Comparison of ENCODE assay signal across 1 cellular context in the genomic region with DNA sequence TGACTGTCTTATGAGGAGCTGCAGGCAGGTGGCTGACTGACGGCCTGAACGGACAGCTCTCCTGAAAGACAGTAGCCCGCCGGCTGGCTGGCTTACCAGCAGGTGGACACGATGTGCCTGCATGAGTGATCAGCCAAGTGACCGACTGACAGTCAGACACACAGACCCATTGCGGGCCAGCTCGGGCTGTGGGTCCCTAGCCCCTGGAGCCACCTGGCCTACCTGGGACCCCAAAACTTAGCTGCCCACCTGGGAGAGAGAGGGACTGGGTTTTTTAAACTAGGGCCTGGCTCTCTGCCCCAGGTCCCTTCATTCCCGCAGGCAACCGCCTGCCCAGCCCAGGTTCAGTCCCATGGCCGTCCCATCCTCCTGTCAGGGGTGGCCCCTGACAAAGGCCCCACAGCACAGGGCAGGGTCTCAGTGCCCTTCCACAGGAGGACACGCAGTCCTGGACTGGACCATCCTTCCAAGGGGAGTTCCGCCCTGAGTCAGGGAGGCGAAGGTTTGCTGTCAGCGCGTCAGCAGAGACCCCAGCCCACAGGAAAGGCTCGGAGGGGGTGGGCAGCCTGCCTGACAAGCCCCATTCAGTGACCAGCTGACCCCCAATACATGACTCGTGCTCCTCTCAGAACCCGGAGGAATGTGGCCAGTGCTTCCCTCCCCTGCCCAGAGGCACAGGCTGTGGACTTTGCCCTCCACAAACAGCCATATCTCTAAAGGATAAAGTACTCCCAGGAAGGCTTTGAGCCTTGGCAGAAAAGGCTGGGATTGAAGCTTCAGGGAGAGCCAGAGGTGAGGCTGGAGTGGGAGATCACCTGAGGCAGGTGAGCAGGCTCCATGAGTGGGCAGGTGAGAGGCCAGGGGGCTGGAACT.
A peak's percentile ranks its signal among the peaks of the same experiment; 100 is the strongest.
TF ChIP-seq lines count a peak whose summit lies in the region.

No MANE protein-coding gene starts in this region.

TF ChIP-seq in HepG2, 621 proteins besides CTCF, POLR2A, EP300 and RAD21 (continued from another document and continues in another):
- TF ChIP-seq, protein P1, sequence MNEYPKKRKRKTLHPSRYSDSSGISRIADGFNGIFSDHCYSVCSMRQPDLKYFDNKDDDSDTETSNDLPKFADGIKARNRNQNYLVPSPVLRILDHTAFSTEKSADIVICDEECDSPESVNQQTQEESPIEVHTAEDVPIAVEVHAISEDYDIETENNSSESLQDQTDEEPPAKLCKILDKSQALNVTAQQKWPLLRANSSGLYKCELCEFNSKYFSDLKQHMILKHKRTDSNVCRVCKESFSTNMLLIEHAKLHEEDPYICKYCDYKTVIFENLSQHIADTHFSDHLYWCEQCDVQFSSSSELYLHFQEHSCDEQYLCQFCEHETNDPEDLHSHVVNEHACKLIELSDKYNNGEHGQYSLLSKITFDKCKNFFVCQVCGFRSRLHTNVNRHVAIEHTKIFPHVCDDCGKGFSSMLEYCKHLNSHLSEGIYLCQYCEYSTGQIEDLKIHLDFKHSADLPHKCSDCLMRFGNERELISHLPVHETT (CRISPR knock-in tag; conservative IDR thresholded peaks at IDR 0.05): no peak
- TF ChIP-seq ZNF556 (CRISPR knock-in tag; IDR thresholded peaks at IDR 0.05; ENCODE audit: borderline replicate concordance): no peak
- peak; percentile 85 for TF ChIP-seq MEF2D (CRISPR knock-in tag; IDR thresholded peaks at IDR 0.05)
- TF ChIP-seq, protein P2, sequence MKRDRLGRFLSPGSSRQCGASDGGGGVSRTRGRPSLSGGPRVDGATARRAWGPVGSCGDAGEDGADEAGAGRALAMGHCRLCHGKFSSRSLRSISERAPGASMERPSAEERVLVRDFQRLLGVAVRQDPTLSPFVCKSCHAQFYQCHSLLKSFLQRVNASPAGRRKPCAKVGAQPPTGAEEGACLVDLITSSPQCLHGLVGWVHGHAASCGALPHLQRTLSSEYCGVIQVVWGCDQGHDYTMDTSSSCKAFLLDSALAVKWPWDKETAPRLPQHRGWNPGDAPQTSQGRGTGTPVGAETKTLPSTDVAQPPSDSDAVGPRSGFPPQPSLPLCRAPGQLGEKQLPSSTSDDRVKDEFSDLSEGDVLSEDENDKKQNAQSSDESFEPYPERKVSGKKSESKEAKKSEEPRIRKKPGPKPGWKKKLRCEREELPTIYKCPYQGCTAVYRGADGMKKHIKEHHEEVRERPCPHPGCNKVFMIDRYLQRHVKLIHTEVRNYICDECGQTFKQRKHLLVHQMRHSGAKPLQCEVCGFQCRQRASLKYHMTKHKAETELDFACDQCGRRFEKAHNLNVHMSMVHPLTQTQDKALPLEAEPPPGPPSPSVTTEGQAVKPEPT (CRISPR knock-in tag; IDR thresholded peaks at IDR 0.05; ENCODE audit: low read depth): 0 out of 2 replicates have a peak, but pooled peaks have one; percentile 33
- 0 out of 2 replicates have a peak, but pooled peaks have one; percentile 43 for TF ChIP-seq ZNF589 (CRISPR knock-in tag; conservative IDR thresholded peaks at IDR 0.05)
- TF ChIP-seq FIP1L1 (IDR thresholded peaks at IDR 0.05; ENCODE audit: borderline replicate concordance, insufficient read depth, low read depth, low read length): no peak
- peak; percentile 81 for TF ChIP-seq RXRB (CRISPR knock-in tag; IDR thresholded peaks at IDR 0.05; ENCODE audit: borderline replicate concordance)
- TF ChIP-seq GTF3A (CRISPR knock-in tag; conservative IDR thresholded peaks at IDR 0.05): no peak
- peak; percentile 42; the same call in 1 of the 2 replicates for TF ChIP-seq HMG20A (CRISPR knock-in tag; IDR thresholded peaks at IDR 0.05; ENCODE audit: borderline replicate concordance)
- no peak for TF ChIP-seq MLLT10 (CRISPR knock-in tag; IDR thresholded peaks at IDR 0.05)
- TF ChIP-seq ZNF264 (CRISPR knock-in tag; IDR thresholded peaks at IDR 0.05): no peak
- TF ChIP-seq, protein P3, sequence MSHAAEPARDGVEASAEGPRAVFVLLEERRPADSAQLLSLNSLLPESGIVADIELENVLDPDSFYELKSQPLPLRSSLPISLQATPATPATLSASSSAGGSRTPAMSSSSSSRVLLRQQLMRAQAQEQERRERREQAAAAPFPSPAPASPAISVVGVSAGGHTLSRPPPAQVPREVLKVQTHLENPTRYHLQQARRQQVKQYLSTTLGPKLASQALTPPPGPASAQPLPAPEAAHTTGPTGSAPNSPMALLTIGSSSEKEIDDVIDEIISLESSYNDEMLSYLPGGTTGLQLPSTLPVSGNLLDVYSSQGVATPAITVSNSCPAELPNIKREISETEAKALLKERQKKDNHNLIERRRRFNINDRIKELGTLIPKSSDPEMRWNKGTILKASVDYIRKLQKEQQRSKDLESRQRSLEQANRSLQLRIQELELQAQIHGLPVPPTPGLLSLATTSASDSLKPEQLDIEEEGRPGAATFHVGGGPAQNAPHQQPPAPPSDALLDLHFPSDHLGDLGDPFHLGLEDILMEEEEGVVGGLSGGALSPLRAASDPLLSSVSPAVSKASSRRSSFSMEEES (CRISPR knock-in tag; IDR thresholded peaks at IDR 0.05): peak; percentile 80
- peak; percentile 27; the same call in 1 of the 2 replicates for TF ChIP-seq MZF1 (CRISPR knock-in tag; IDR thresholded peaks at IDR 0.05; ENCODE audit: borderline replicate concordance)
- TF ChIP-seq SMAD1 (CRISPR knock-in tag; IDR thresholded peaks at IDR 0.05; ENCODE audit: borderline replicate concordance, low read depth): peak; percentile 35
- no peak for TF ChIP-seq SRSF1 (optimal IDR thresholded peaks at IDR 0.05; ENCODE audit: low read depth, low read length)
- TF ChIP-seq KDM3A (CRISPR knock-in tag; IDR thresholded peaks at IDR 0.05; ENCODE audit: low read depth): 0 out of 2 replicates have a peak, but pooled peaks have one; percentile 12
- TF ChIP-seq, protein P4, sequence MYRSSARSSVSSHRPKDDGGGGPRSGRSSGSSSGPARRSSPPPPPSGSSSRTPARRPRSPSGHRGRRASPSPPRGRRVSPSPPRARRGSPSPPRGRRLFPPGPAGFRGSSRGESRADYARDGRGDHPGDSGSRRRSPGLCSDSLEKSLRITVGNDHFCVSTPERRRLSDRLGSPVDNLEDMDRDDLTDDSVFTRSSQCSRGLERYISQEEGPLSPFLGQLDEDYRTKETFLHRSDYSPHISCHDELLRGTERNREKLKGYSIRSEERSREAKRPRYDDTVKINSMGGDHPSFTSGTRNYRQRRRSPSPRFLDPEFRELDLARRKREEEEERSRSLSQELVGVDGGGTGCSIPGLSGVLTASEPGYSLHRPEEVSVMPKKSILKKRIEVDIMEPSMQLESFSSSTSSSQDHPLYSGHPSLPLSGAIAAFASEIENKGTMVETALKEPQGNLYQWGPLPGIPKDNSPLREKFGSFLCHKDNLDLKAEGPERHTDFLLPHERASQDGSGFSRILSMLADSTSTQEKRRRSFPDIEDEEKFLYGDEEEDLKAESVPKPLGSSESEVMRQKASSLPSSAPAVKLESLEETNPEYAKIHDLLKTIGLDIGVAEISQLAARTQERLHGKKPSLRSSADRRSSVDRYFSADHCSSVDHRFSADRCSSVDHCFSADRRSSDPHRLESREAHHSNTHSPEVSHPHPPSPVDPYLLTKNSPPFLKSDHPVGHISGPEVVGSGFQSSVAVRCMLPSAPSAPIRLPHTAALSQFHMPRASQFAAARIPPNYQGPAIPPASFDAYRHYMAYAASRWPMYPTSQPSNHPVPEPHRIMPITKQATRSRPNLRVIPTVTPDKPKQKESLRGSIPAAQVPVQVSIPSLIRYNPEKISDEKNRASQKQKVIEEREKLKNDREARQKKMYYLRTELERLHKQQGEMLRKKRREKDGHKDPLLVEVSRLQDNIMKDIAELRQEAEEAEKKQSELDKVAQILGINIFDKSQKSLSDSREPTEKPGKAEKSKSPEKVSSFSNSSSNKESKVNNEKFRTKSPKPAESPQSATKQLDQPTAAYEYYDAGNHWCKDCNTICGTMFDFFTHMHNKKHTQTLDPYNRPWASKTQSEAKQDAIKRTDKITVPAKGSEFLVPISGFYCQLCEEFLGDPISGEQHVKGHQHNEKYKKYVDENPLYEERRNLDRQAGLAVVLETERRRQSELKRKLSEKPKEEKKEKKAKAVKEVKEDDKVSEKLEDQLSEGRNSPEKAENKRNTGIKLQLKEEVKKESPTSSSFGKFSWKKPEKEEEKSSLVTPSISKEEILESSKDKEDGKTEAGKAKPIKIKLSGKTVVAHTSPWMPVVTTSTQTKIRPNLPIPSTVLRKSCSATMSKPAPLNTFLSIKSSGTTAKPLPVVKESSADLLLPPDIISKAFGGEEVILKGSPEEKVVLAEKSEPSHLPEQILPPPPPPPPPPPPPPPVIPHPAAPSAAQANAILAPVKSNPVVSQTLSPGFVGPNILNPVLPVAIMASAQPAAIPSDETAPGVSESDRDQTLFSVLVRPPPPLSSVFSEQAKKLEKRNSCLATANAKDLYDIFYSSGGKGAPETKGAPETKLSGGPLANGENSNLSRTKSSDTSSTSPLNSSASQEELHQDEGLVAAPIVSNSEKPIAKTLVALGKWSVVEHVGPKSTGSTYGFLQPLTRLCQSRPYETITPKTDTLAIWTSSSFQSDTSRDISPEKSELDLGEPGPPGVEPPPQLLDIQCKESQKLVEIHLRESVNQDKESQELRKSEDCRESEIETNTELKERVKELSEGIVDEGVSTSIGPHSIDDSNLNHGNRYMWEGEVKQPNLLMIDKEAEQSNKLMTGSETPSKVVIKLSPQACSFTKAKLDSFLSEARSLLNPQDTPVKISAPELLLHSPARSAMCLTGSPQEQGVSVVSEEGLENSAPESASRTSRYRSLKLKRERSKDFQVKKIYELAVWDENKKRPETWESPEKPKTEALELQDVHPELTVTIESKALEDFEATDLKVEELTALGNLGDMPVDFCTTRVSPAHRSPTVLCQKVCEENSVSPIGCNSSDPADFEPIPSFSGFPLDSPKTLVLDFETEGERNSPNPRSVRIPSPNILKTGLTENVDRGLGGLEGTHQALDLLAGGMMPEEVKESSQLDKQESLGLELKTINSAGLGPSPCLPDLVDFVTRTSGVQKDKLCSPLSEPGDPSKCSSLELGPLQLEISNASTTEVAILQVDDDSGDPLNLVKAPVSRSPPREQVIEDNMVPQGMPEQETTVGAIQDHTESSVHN (CRISPR knock-in tag; IDR thresholded peaks at IDR 0.05): no peak
- TF ChIP-seq ZNF274 (CRISPR knock-in tag; IDR thresholded peaks at IDR 0.05): peak; percentile 40; the same call in 1 of the 2 replicates
- TF ChIP-seq ZBTB7B (CRISPR knock-in tag; IDR thresholded peaks at IDR 0.05): peak; percentile 88
- TF ChIP-seq WIZ (CRISPR knock-in tag; IDR thresholded peaks at IDR 0.05): no peak
- TF ChIP-seq, protein P5, sequence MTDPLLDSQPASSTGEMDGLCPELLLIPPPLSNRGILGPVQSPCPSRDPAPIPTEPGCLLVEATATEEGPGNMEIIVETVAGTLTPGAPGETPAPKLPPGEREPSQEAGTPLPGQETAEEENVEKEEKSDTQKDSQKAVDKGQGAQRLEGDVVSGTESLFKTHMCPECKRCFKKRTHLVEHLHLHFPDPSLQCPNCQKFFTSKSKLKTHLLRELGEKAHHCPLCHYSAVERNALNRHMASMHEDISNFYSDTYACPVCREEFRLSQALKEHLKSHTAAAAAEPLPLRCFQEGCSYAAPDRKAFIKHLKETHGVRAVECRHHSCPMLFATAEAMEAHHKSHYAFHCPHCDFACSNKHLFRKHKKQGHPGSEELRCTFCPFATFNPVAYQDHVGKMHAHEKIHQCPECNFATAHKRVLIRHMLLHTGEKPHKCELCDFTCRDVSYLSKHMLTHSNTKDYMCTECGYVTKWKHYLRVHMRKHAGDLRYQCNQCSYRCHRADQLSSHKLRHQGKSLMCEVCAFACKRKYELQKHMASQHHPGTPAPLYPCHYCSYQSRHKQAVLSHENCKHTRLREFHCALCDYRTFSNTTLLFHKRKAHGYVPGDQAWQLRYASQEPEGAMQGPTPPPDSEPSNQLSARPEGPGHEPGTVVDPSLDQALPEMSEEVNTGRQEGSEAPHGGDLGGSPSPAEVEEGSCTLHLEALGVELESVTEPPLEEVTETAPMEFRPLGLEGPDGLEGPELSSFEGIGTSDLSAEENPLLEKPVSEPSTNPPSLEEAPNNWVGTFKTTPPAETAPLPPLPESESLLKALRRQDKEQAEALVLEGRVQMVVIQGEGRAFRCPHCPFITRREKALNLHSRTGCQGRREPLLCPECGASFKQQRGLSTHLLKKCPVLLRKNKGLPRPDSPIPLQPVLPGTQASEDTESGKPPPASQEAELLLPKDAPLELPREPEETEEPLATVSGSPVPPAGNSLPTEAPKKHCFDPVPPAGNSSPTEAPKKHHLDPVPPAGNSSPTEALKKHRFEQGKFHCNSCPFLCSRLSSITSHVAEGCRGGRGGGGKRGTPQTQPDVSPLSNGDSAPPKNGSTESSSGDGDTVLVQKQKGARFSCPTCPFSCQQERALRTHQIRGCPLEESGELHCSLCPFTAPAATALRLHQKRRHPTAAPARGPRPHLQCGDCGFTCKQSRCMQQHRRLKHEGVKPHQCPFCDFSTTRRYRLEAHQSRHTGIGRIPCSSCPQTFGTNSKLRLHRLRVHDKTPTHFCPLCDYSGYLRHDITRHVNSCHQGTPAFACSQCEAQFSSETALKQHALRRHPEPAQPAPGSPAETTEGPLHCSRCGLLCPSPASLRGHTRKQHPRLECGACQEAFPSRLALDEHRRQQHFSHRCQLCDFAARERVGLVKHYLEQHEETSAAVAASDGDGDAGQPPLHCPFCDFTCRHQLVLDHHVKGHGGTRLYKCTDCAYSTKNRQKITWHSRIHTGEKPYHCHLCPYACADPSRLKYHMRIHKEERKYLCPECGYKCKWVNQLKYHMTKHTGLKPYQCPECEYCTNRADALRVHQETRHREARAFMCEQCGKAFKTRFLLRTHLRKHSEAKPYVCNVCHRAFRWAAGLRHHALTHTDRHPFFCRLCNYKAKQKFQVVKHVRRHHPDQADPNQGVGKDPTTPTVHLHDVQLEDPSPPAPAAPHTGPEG (CRISPR knock-in tag; IDR thresholded peaks at IDR 0.05): no peak
- 0 out of 2 replicates have a peak, but pooled peaks have one; percentile 32 for TF ChIP-seq TARDBP (CRISPR knock-in tag; IDR thresholded peaks at IDR 0.05)
- TF ChIP-seq ZNF446 (CRISPR knock-in tag; IDR thresholded peaks at IDR 0.05): no peak
- TF ChIP-seq GZF1 (CRISPR knock-in tag; IDR thresholded peaks at IDR 0.05): peak; percentile 31; the same call in 1 of the 2 replicates
- TF ChIP-seq, protein P6, sequence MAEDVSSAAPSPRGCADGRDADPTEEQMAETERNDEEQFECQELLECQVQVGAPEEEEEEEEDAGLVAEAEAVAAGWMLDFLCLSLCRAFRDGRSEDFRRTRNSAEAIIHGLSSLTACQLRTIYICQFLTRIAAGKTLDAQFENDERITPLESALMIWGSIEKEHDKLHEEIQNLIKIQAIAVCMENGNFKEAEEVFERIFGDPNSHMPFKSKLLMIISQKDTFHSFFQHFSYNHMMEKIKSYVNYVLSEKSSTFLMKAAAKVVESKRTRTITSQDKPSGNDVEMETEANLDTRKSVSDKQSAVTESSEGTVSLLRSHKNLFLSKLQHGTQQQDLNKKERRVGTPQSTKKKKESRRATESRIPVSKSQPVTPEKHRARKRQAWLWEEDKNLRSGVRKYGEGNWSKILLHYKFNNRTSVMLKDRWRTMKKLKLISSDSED (CRISPR knock-in tag; IDR thresholded peaks at IDR 0.05): no peak
- TF ChIP-seq, protein P7, sequence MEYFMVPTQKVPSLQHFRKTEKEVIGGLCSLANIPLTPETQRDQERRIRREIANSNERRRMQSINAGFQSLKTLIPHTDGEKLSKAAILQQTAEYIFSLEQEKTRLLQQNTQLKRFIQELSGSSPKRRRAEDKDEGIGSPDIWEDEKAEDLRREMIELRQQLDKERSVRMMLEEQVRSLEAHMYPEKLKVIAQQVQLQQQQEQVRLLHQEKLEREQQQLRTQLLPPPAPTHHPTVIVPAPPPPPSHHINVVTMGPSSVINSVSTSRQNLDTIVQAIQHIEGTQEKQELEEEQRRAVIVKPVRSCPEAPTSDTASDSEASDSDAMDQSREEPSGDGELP (IDR thresholded peaks at IDR 0.05; ENCODE audit: borderline replicate concordance, low read depth): peak; percentile 84; the same call in 1 of the 2 replicates
- TF ChIP-seq SMAD9 (CRISPR knock-in tag; IDR thresholded peaks at IDR 0.05): no peak
- no peak for TF ChIP-seq RFX3 (CRISPR knock-in tag; IDR thresholded peaks at IDR 0.05)
- TF ChIP-seq RARA (CRISPR knock-in tag; IDR thresholded peaks at IDR 0.05): peak; percentile 59
- TF ChIP-seq XBP1 (CRISPR knock-in tag; IDR thresholded peaks at IDR 0.05): no peak
- TF ChIP-seq TEAD3 (CRISPR knock-in tag; optimal IDR thresholded peaks at IDR 0.05; ENCODE audit: borderline replicate concordance): peak; percentile 95
- TF ChIP-seq TMF1 (CRISPR knock-in tag; IDR thresholded peaks at IDR 0.05; ENCODE audit: low read depth): no peak
- no peak for TF ChIP-seq PTBP1 (IDR thresholded peaks at IDR 0.05; ENCODE audit: low read depth, low read length, poor library complexity, severe bottlenecking)
